1 cellular context compared by ENCODE assay signal in genomic region chr10:52776471-52776903, GRCh38.
TF ChIP-seq lines count a peak whose summit lies in the region.

No MANE protein-coding gene starts in this region.

TF ChIP-seq in HepG2, 621 proteins besides CTCF, POLR2A, EP300 and RAD21 (continued from another document and continues in another):
- peak; percentile 93 for TF ChIP-seq MLXIP (CRISPR knock-in tag; IDR thresholded peaks at IDR 0.05; ENCODE audit: borderline replicate concordance)
- peak; percentile 64 for TF ChIP-seq HDAC2 (CRISPR knock-in tag; IDR thresholded peaks at IDR 0.05)
- peak; percentile 18; the same call in 1 of the 2 replicates for TF ChIP-seq ZBTB20 (CRISPR knock-in tag; IDR thresholded peaks at IDR 0.05; ENCODE audit: borderline replicate concordance, low read depth)
- TF ChIP-seq ZNF788 (CRISPR knock-in tag; IDR thresholded peaks at IDR 0.05; ENCODE audit: borderline replicate concordance) = peak; percentile 46; the same call in 1 of the 2 replicates
- peak; percentile 84 for TF ChIP-seq ARID5B (CRISPR knock-in tag; IDR thresholded peaks at IDR 0.05)
- peak; percentile 1 to 43; a peak in 1 of 4 replicates for TF ChIP-seq NR2F1 (CRISPR knock-in tag; IDR thresholded peaks at IDR 0.05)
- no peak for TF ChIP-seq EED (CRISPR knock-in tag; IDR thresholded peaks at IDR 0.05)
- no peak for TF ChIP-seq ATF1 (CRISPR knock-in tag; IDR thresholded peaks at IDR 0.05)
- TF ChIP-seq FOXK1 (CRISPR knock-in tag; IDR thresholded peaks at IDR 0.05; ENCODE audit: borderline replicate concordance, low read depth) = peak; percentile 71; the same call in 1 of the 2 replicates
- peak; percentile 61; the same call in 1 of the 2 replicates for TF ChIP-seq ZNF292 (CRISPR knock-in tag; IDR thresholded peaks at IDR 0.05; ENCODE audit: borderline replicate concordance, low read depth)
- TF ChIP-seq U2AF2 (IDR thresholded peaks at IDR 0.05; ENCODE audit: low read depth, low read length) = no peak
- TF ChIP-seq, protein P1, sequence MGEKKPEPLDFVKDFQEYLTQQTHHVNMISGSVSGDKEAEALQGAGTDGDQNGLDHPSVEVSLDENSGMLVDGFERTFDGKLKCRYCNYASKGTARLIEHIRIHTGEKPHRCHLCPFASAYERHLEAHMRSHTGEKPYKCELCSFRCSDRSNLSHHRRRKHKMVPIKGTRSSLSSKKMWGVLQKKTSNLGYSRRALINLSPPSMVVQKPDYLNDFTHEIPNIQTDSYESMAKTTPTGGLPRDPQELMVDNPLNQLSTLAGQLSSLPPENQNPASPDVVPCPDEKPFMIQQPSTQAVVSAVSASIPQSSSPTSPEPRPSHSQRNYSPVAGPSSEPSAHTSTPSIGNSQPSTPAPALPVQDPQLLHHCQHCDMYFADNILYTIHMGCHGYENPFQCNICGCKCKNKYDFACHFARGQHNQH (CRISPR knock-in tag; IDR thresholded peaks at IDR 0.05) = peak; percentile 75; the same call in 1 of the 2 replicates
- TF ChIP-seq NCOA2 (CRISPR knock-in tag; IDR thresholded peaks at IDR 0.05) = peak; percentile 86
- no peak for TF ChIP-seq NFE2L2 (IDR thresholded peaks at IDR 0.05; ENCODE audit: low read length)
- TF ChIP-seq TEAD3 (CRISPR knock-in tag; optimal IDR thresholded peaks at IDR 0.05; ENCODE audit: borderline replicate concordance) = peak; percentile 6
- TF ChIP-seq, protein P2, sequence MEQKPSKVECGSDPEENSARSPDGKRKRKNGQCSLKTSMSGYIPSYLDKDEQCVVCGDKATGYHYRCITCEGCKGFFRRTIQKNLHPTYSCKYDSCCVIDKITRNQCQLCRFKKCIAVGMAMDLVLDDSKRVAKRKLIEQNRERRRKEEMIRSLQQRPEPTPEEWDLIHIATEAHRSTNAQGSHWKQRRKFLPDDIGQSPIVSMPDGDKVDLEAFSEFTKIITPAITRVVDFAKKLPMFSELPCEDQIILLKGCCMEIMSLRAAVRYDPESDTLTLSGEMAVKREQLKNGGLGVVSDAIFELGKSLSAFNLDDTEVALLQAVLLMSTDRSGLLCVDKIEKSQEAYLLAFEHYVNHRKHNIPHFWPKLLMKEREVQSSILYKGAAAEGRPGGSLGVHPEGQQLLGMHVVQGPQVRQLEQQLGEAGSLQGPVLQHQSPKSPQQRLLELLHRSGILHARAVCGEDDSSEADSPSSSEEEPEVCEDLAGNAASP (CRISPR knock-in tag; IDR thresholded peaks at IDR 0.05; ENCODE audit: borderline replicate concordance) = peak; percentile 80; the same call in 1 of the 2 replicates
- TF ChIP-seq CBX2 (IDR thresholded peaks at IDR 0.05; ENCODE audit: low read depth, low read length) = no peak
- no peak for TF ChIP-seq CBX2 (CRISPR knock-in tag; IDR thresholded peaks at IDR 0.05; ENCODE audit: low read depth)
- TF ChIP-seq ATF2 (CRISPR knock-in tag; IDR thresholded peaks at IDR 0.05) = peak; percentile 55; the same call in 1 of the 2 replicates
- TF ChIP-seq HCFC1 (IDR thresholded peaks at IDR 0.05; ENCODE audit: low read depth, low read length) = no peak
- no peak for TF ChIP-seq RORA (CRISPR knock-in tag; IDR thresholded peaks at IDR 0.05)
- TF ChIP-seq IRF2 (CRISPR knock-in tag; IDR thresholded peaks at IDR 0.05) = peak; percentile 43; the same call in 1 of the 2 replicates
- TF ChIP-seq ZFP1 (CRISPR knock-in tag; IDR thresholded peaks at IDR 0.05) = peak; percentile 54; the same call in 1 of the 2 replicates
- peak; percentile 62; the same call in 1 of the 2 replicates for TF ChIP-seq SAP130 (CRISPR knock-in tag; IDR thresholded peaks at IDR 0.05; ENCODE audit: low read depth)
- 0 out of 2 replicates have a peak, but pooled peaks have one; percentile 47 for TF ChIP-seq HOXA3 (CRISPR knock-in tag; IDR thresholded peaks at IDR 0.05)
- TF ChIP-seq ARNTL (CRISPR knock-in tag; IDR thresholded peaks at IDR 0.05) = 0 out of 2 replicates have a peak, but pooled peaks have one; percentile 36
- 0 out of 2 replicates have a peak, but pooled peaks have one; percentile 38 for TF ChIP-seq ZNF605 (CRISPR knock-in tag; IDR thresholded peaks at IDR 0.05)
- TF ChIP-seq AHR (CRISPR knock-in tag; IDR thresholded peaks at IDR 0.05) = no peak
- peak; percentile 26 for TF ChIP-seq ZNF883 (CRISPR knock-in tag; IDR thresholded peaks at IDR 0.05; ENCODE audit: not compliant biosample characterization)
- TF ChIP-seq, protein P3, sequence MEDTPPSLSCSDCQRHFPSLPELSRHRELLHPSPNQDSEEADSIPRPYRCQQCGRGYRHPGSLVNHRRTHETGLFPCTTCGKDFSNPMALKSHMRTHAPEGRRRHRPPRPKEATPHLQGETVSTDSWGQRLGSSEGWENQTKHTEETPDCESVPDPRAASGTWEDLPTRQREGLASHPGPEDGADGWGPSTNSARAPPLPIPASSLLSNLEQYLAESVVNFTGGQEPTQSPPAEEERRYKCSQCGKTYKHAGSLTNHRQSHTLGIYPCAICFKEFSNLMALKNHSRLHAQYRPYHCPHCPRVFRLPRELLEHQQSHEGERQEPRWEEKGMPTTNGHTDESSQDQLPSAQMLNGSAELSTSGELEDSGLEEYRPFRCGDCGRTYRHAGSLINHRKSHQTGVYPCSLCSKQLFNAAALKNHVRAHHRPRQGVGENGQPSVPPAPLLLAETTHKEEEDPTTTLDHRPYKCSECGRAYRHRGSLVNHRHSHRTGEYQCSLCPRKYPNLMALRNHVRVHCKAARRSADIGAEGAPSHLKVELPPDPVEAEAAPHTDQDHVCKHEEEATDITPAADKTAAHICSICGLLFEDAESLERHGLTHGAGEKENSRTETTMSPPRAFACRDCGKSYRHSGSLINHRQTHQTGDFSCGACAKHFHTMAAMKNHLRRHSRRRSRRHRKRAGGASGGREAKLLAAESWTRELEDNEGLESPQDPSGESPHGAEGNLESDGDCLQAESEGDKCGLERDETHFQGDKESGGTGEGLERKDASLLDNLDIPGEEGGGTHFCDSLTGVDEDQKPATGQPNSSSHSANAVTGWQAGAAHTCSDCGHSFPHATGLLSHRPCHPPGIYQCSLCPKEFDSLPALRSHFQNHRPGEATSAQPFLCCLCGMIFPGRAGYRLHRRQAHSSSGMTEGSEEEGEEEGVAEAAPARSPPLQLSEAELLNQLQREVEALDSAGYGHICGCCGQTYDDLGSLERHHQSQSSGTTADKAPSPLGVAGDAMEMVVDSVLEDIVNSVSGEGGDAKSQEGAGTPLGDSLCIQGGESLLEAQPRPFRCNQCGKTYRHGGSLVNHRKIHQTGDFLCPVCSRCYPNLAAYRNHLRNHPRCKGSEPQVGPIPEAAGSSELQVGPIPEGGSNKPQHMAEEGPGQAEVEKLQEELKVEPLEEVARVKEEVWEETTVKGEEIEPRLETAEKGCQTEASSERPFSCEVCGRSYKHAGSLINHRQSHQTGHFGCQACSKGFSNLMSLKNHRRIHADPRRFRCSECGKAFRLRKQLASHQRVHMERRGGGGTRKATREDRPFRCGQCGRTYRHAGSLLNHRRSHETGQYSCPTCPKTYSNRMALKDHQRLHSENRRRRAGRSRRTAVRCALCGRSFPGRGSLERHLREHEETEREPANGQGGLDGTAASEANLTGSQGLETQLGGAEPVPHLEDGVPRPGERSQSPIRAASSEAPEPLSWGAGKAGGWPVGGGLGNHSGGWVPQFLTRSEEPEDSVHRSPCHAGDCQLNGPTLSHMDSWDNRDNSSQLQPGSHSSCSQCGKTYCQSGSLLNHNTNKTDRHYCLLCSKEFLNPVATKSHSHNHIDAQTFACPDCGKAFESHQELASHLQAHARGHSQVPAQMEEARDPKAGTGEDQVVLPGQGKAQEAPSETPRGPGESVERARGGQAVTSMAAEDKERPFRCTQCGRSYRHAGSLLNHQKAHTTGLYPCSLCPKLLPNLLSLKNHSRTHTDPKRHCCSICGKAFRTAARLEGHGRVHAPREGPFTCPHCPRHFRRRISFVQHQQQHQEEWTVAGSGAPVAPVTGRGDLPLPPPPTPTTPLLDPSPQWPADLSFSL (CRISPR knock-in tag; IDR thresholded peaks at IDR 0.05) = no peak
- TF ChIP-seq FUBP1 (CRISPR knock-in tag; IDR thresholded peaks at IDR 0.05; ENCODE audit: borderline replicate concordance) = 0 out of 2 replicates have a peak, but pooled peaks have one; percentile 47
- TF ChIP-seq KLF11 (CRISPR knock-in tag; IDR thresholded peaks at IDR 0.05) = peak; percentile 44; the same call in 1 of the 2 replicates
- peak; percentile 46; the same call in 1 of the 2 replicates for TF ChIP-seq SIX4 (CRISPR knock-in tag; IDR thresholded peaks at IDR 0.05)
- no peak for TF ChIP-seq ZNF878 (CRISPR knock-in tag; IDR thresholded peaks at IDR 0.05)
- peak; percentile 55 for TF ChIP-seq GFI1 (CRISPR knock-in tag; IDR thresholded peaks at IDR 0.05; ENCODE audit: borderline replicate concordance)
- no peak for TF ChIP-seq NR3C1 (CRISPR knock-in tag; IDR thresholded peaks at IDR 0.05)
- TF ChIP-seq THAP7 (CRISPR knock-in tag; IDR thresholded peaks at IDR 0.05) = no peak
- TF ChIP-seq TAF15 (IDR thresholded peaks at IDR 0.05; ENCODE audit: low read depth, low read length, poor library complexity, severe bottlenecking) = no peak
- TF ChIP-seq NR2F2 (IDR thresholded peaks at IDR 0.05; ENCODE audit: borderline replicate concordance, low read depth) = no peak
- no peak for TF ChIP-seq BRCA1 (CRISPR knock-in tag; IDR thresholded peaks at IDR 0.05)
- TF ChIP-seq GATA4 (IDR thresholded peaks at IDR 0.05; ENCODE audit: borderline replicate concordance, low read depth) = no peak; the same call in 1 of the 2 replicates
- peak; percentile 92 for TF ChIP-seq SALL1 (CRISPR knock-in tag; IDR thresholded peaks at IDR 0.05)
- no peak for TF ChIP-seq JDP2 (CRISPR knock-in tag; IDR thresholded peaks at IDR 0.05; ENCODE audit: borderline replicate concordance)
- TF ChIP-seq RFXANK (CRISPR knock-in tag; IDR thresholded peaks at IDR 0.05) = no peak
